Comparison of ENCODE assay signal across 1 cellular context in genomic region chr1:178543291-178543609, GRCh38.
A peak's percentile ranks its signal among the peaks of the same experiment; 100 is the strongest.
TF ChIP-seq lines count a peak whose summit lies in the region.

No MANE protein-coding gene starts in this region.

TF ChIP-seq in HepG2, 621 proteins besides CTCF, POLR2A, EP300 and RAD21 (continued from another document):
- TF ChIP-seq EZH2 (conservative IDR thresholded peaks at IDR 0.05; ENCODE audit: low read depth, low read length) (no peak), ZFX (CRISPR knock-in tag; IDR thresholded peaks at IDR 0.05; ENCODE audit: low read depth) (0 out of 2 replicates have a peak, but pooled peaks have one; percentile 13), ZNF788 (CRISPR knock-in tag; IDR thresholded peaks at IDR 0.05; ENCODE audit: borderline replicate concordance) (no peak), TARDBP (CRISPR knock-in tag; IDR thresholded peaks at IDR 0.05) (no peak), MAX (IDR thresholded peaks at IDR 0.05) (0 out of 2 replicates have a peak, but pooled peaks have one; percentile 5), SETDB1 (CRISPR knock-in tag; IDR thresholded peaks at IDR 0.05; ENCODE audit: borderline replicate concordance) (no peak), HDAC2 (CRISPR knock-in tag; IDR thresholded peaks at IDR 0.05) (0 out of 2 replicates have a peak, but pooled peaks have one; percentile 1), NAIF1 (CRISPR knock-in tag; IDR thresholded peaks at IDR 0.05; ENCODE audit: borderline replicate concordance) (0 out of 2 replicates have a peak, but pooled peaks have one; percentile 28)
